16 cellular contexts compared by ENCODE assay signal in genomic region chr10:93917064-93917391, GRCh38. TPM values are rescaled to one million over a fixed set of nuclear protein-coding genes. Genes with fewer than 3 reads are reported as not detected.
DNase-seq lines count a peak whose midpoint lies in the region; ATAC-seq and TF ChIP-seq lines count a peak whose summit lies in the region.
"Had no signal": no experiment of that assay in that cellular context is flagged by ENCODE, and none has a peak within 500 bp of the region (broad histone marks: within the 10 kb centered on the region; RNA-seq: fewer than 3 reads in every experiment).

No MANE protein-coding gene starts in this region.

- 76% methylated on average over 10 of the region's 10 CpGs for WGBS in right cardiac atrium

- H3K4me3 Mint-ChIP-seq in MCF 10A (ENCODE audit: unreplicated experiment) (no peak overlapping the region), nephron (peak overlapping the region; percentile 54 to 70 (median 68))
- H3K4me3 Mint-ChIP-seq: CD14-positive monocyte had no signal

- POLR2A ChIA-PET in MCF 10A (lab: Yijun Ruan, JAX): interaction anchor here (0.5 to 2.5 kb wide), 9 partner anchors 12 to 516 kb away, joined by 3 to 20 read pairs (median 3); no protein-coding TSS in a partner anchor

- peak; percentile 48 to 63 for ATAC-seq in right cardiac atrium
- ATAC-seq in upper lobe of right lung: peak; percentile 37
- ATAC-seq in HG03139 (IDR thresholded peaks at IDR 0.05; ENCODE audit: unreplicated experiment): no peak
- no peak for ATAC-seq in stimulated activated naive CD8-positive, alpha-beta T cell treated with anti-CD3 and anti-CD28 coated beads, Interleukin-15, Interleukin-2, amounts not matched to agents 100 U/mL and 50 U/mL, for 24 hours
- ATAC-seq: activated naive CD4-positive, alpha-beta T cell treated with anti-CD3 and anti-CD28 coated beads, Interleukin-2, amount 50 U/mL, for 72 hours; gastroesophageal sphincter had no signal

- H3K36me3 Mint-ChIP-seq in MCF 10A (ENCODE audit: insufficient read depth, unreplicated experiment) (no peaks in the 10 kb centered on the region), nephron (ENCODE audit: low read depth) (no peaks in the 10 kb centered on the region)
- H3K36me3 Mint-ChIP-seq: activated naive CD4-positive, alpha-beta T cell treated with anti-CD3 and anti-CD28 coated beads, Interleukin-2, amount 50 U/mL, for 72 hours had no signal

- no TSS peak for BruUV-seq in MCF 10A (replicated peaks; lab: Mats Ljungman, UMichigan)

- H3K27ac ChIP-seq in breast epithelium: no peak overlapping the region
- H3K27ac ChIP-seq in right cardiac atrium (ENCODE audit: low read length): no peak overlapping the region
- H3K27ac ChIP-seq in upper lobe of right lung: no peak overlapping the region
- H3K27ac ChIP-seq: prostate gland had no signal

- CTCF ChIA-PET in MCF 10A (lab: Yijun Ruan, JAX): interaction anchor here (0.6 to 3.2 kb wide), 41 partner anchors 8 to 621 kb away, joined by 3 to 224 read pairs (median 4); partner anchors contain the start of gene FRA10AC1

- no peaks in the 10 kb centered on the region for H3K27me3 Mint-ChIP-seq in MCF 10A (ENCODE audit: insufficient read depth, unreplicated experiment)
- no peaks in the 10 kb centered on the region for H3K27me3 Mint-ChIP-seq in nephron (ENCODE audit: low read depth)

- no peak for TF ChIP-seq POLR2A in breast epithelium (IDR thresholded peaks at IDR 0.05)

- DNase-seq in breast epithelium (ENCODE audit: low spot score in 2 of 2) (no peak), MCF 10A (ENCODE audit: unreplicated experiment) (no peak), right cardiac atrium (peak in 1 of 3 donors; percentile 51), upper lobe of right lung (no peak)
- DNase-seq in effector CD8-positive, alpha-beta T cell (lab: John Stamatoyannopoulos, UW): no peak
- DNase-seq in stimulated activated naive CD8-positive, alpha-beta T cell treated with anti-CD3 and anti-CD28 coated beads, Interleukin-15, Interleukin-2, amounts not matched to agents 100 U/mL and 50 U/mL, for 24 hours: no peak
- DNase-seq: activated CD4-positive, alpha-beta T cell treated with anti-CD3 and anti-CD28 coated beads, Interleukin-2, amount 50 U/mL, for 1 hour; central memory CD4-positive, alpha-beta T cell; DMS79; NCI-H187 treated with DMSO at 0.1 percent for 48 hours had no signal

- H3K9me3 ChIP-seq in breast epithelium (no peaks in the 10 kb centered on the region), right cardiac atrium (ENCODE audit: control insufficient read depth, low read length) (no peaks in the 10 kb centered on the region), upper lobe of right lung (no peaks in the 10 kb centered on the region)
- H3K9me3 ChIP-seq: gastroesophageal sphincter, prostate gland had no signal

- peak overlapping the region in 2 of 3 donors; percentile 29 to 38 for H3K4me3 ChIP-seq in breast epithelium
- no peak overlapping the region for H3K4me3 ChIP-seq in right cardiac atrium (ENCODE audit: low read length)
- H3K4me3 ChIP-seq in upper lobe of right lung: no peak overlapping the region
- H3K4me3 ChIP-seq: gastroesophageal sphincter, prostate gland had no signal

- intact Hi-C loops in breast epithelium (cut with DNase I; ENCODE audit: low total_unique reads): loop anchor here (10.0 kb wide), 1 partner anchor 398 kb away; no protein-coding TSS in a partner anchor
- intact Hi-C loops in MCF 10A (cut with micrococcal nuclease): loop anchor here (10.0 kb wide), 1 partner anchor 158 kb away; no protein-coding TSS in a partner anchor
- intact Hi-C loops in right cardiac atrium (cut with DNase I): loop anchor here (2.0 to 10.0 kb wide), 3 partner anchors 398 to 408 kb away; no protein-coding TSS in a partner anchor
- intact Hi-C loops in upper lobe of right lung (cut with DNase I): no loop called here

- TF ChIP-seq CTCF in breast epithelium (IDR thresholded peaks at IDR 0.05) (no peak), MCF 10A (IDR thresholded peaks at IDR 0.05; ENCODE audit: unreplicated experiment) (no peak), nephron (IDR thresholded peaks at IDR 0.05; ENCODE audit: unreplicated experiment in 3 of 3) (no peak), upper lobe of right lung (IDR thresholded peaks at IDR 0.05) (no peak)

- H3K4me1 Mint-ChIP-seq in MCF 10A (ENCODE audit: insufficient read depth, unreplicated experiment) (no peaks in the 10 kb centered on the region), nephron (peaks cover 26% of the 10 kb centered on the region)
- H3K4me1 Mint-ChIP-seq: CD14-positive monocyte had no signal

- H3K9me3 Mint-ChIP-seq in MCF 10A (ENCODE audit: unreplicated experiment) (no peaks in the 10 kb centered on the region), nephron (no peaks in the 10 kb centered on the region)
- H3K9me3 Mint-ChIP-seq: activated naive CD4-positive, alpha-beta T cell treated with anti-CD3 and anti-CD28 coated beads, Interleukin-2, amount 50 U/mL, for 72 hours had no signal

- H3K27ac Mint-ChIP-seq in MCF 10A (ENCODE audit: low read depth, unreplicated experiment) (no peak overlapping the region), nephron (peak overlapping the region; percentile 82 to 97 (median 85))
- H3K27ac Mint-ChIP-seq: activated naive CD4-positive, alpha-beta T cell treated with anti-CD3 and anti-CD28 coated beads, Interleukin-2, amount 50 U/mL, for 72 hours; CD14-positive monocyte had no signal

- H3K27me3 ChIP-seq in breast epithelium (no peaks in the 10 kb centered on the region), right cardiac atrium (ENCODE audit: control insufficient read depth, insufficient read depth) (no peaks in the 10 kb centered on the region), upper lobe of right lung (no peaks in the 10 kb centered on the region)
- H3K27me3 ChIP-seq: gastroesophageal sphincter had no signal

- no peaks in the 10 kb centered on the region for H3K4me1 ChIP-seq in breast epithelium
- H3K4me1 ChIP-seq in right cardiac atrium (ENCODE audit: control insufficient read depth, insufficient read depth, low read length): no peaks in the 10 kb centered on the region
- peaks cover 3% of the 10 kb centered on the region for H3K4me1 ChIP-seq in upper lobe of right lung
- H3K4me1 ChIP-seq: prostate gland had no signal

- H3K36me3 ChIP-seq in breast epithelium: no peaks in the 10 kb centered on the region
- H3K36me3 ChIP-seq in upper lobe of right lung: no peaks in the 10 kb centered on the region
- H3K36me3 ChIP-seq: prostate gland had no signal

RNA-seq across cellular contexts. Expression of gene SLC35G1, which starts 23.2 kb away (rescaled TPM):
- total RNA-seq in breast epithelium: 1 to 10 TPM; 2.9 to 7.0 (median 3.9) TPM
- 3.2 and 4.9 TPM in 2 replicates for total RNA-seq in MCF 10A (2022)
- 1 to 10 TPM; 4.4 to 6.3 (median 5.3) TPM for total RNA-seq in right cardiac atrium
- 3.8 TPM for polyA plus RNA-seq in right cardiac atrium
- total RNA-seq in upper lobe of right lung: 4.4 TPM

Comparison
In these comparisons a context has a peak if more than half of its experiments do, and no peak if none do; other contexts are left out.
1. H3K4me3 ChIP-seq: peak in breast epithelium (2 of 3); none in right cardiac atrium (single experiment) and upper lobe of right lung (single experiment).
2. ATAC-seq: peak in right cardiac atrium (2 of 2) and upper lobe of right lung (single experiment); none in HG03139 (single experiment) and stimulated activated naive CD8-positive, alpha-beta T cell treated with anti-CD3 and anti-CD28 coated beads, Interleukin-15, Interleukin-2, amounts not matched to agents 100 U/mL and 50 U/mL, for 24 hours (single experiment).